ENCODE assay signal across 10 cellular contexts in the genomic region with DNA sequence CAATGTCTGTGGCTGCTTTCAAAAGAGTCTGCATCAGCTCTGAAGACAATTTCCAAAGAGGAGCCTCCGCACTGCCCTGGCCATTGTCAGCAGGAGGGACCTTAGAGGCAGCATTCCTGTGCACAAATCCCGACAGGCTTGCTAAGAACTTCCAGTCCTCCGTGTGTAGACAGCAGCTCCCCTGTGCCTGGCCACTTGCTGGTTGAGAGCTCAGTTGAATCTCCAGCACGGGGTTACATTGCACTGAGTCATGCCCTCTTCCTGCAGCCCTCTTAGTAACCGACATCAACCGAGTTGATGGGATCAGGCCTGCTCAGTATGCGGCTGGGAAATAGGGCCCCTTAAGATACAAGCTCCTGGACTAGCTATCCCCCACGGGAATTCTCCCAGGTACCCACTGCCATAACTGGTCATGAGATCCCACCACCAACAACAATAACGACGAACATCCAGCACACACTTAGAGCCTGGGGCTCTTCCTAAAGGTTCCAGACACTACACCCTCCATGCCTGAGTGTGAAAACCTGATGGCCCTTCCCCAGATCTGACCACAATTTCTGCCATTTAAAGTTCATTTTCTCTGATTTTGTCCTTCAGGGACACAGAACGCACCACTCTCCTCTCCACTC. TPM values are rescaled to one million over a fixed set of nuclear protein-coding genes. Genes with fewer than 3 reads are reported as not detected.
DNase-seq lines count a peak whose midpoint lies in the region; ATAC-seq and TF ChIP-seq lines count a peak whose summit lies in the region.
"Had no signal": no experiment of that assay in that cellular context is flagged by ENCODE, and none has a peak within 500 bp of the region (broad histone marks: within the 10 kb centered on the region; RNA-seq: fewer than 3 reads in every experiment).

No MANE protein-coding gene starts in this region.

- no peaks in the 10 kb centered on the region for H3K9me3 ChIP-seq in T-helper 17 cell (ENCODE audit: control insufficient read depth, low read length, poor library complexity, severe bottlenecking)
- H3K9me3 ChIP-seq in spleen: no peaks in the 10 kb centered on the region
- H3K9me3 ChIP-seq: neutrophil had no signal

- 33 to 55% (median 46%) methylated on average over 11 of the region's 11 CpGs for WGBS in spleen, 5 donors

- no peaks in the 10 kb centered on the region for H3K36me3 ChIP-seq in spleen
- H3K36me3 ChIP-seq: neutrophil had no signal

- peak overlapping the region in 3 of 8 donors; percentile 9 to 58 (median 24) for H3K4me3 ChIP-seq in spleen

- H3K4me1 Mint-ChIP-seq in T-helper 17 cell: peaks cover 11% of the 10 kb centered on the region
- H3K4me1 Mint-ChIP-seq in stimulated activated naive CD8-positive, alpha-beta T cell treated with anti-CD3 and anti-CD28 coated beads, Interleukin-15, Interleukin-2, amounts not matched to agents 100 ng/mL and 50 ng/mL, for 24 hours (ENCODE audit: low read depth): peaks cover 17% of the 10 kb centered on the region

- H3K27me3 Mint-ChIP-seq in T-helper 17 cell: peaks cover 31% of the 10 kb centered on the region
- peaks cover 25% of the 10 kb centered on the region for H3K27me3 Mint-ChIP-seq in stimulated activated naive CD8-positive, alpha-beta T cell treated with anti-CD3 and anti-CD28 coated beads, Interleukin-15, Interleukin-2, amounts not matched to agents 100 ng/mL and 50 ng/mL, for 24 hours

- H3K27ac ChIP-seq in spleen: no peak overlapping the region
- H3K27ac ChIP-seq: 22Rv1, neutrophil had no signal

- no peaks in the 10 kb centered on the region for H3K9me3 Mint-ChIP-seq in stimulated activated naive CD8-positive, alpha-beta T cell treated with anti-CD3 and anti-CD28 coated beads, Interleukin-15, Interleukin-2, amounts not matched to agents 100 ng/mL and 50 ng/mL, for 24 hours

- H3K4me1 ChIP-seq in spleen: peaks cover 0 to 24% (median 14%) of the 10 kb centered on the region in 6 donors

- TF ChIP-seq CTCF in spleen (IDR thresholded peaks at IDR 0.05 in 8 of 11, conservative IDR thresholded peaks at IDR 0.05 in 3 of 11): no peak

- ATAC-seq in T-helper 17 cell: no peak
- ATAC-seq in GM18511 (IDR thresholded peaks at IDR 0.05; ENCODE audit: unreplicated experiment): no peak
- no peak for ATAC-seq in GM18519 (IDR thresholded peaks at IDR 0.05; ENCODE audit: low FRiP score, unreplicated experiment)

- TF ChIP-seq POLR2A in spleen (IDR thresholded peaks at IDR 0.05): no peak

- DNase-seq in DMS53 (lab: John Stamatoyannopoulos, UW) (peak; percentile 54), DMS53 treated with DMSO at 0.1 percent for 48 hours (lab: John Stamatoyannopoulos, UW; ENCODE audit: unreplicated experiment) (no peak), T-helper 17 cell (no peak), fibroblast of peridontal ligament (ENCODE audit: extremely low read depth) (peak; percentile 27), spleen (no peak)

- peak overlapping the region; percentile 59 for H3K27ac Mint-ChIP-seq in T-helper 17 cell
- peak overlapping the region; percentile 79 for H3K27ac Mint-ChIP-seq in stimulated activated naive CD8-positive, alpha-beta T cell treated with anti-CD3 and anti-CD28 coated beads, Interleukin-15, Interleukin-2, amounts not matched to agents 100 ng/mL and 50 ng/mL, for 24 hours

- peak overlapping the region; percentile 81 for H3K4me3 Mint-ChIP-seq in T-helper 17 cell
- H3K4me3 Mint-ChIP-seq in stimulated activated naive CD8-positive, alpha-beta T cell treated with anti-CD3 and anti-CD28 coated beads, Interleukin-15, Interleukin-2, amounts not matched to agents 100 ng/mL and 50 ng/mL, for 24 hours: peak overlapping the region; percentile 83

- no peaks in the 10 kb centered on the region for H3K36me3 Mint-ChIP-seq in T-helper 17 cell (ENCODE audit: low read depth)
- no peaks in the 10 kb centered on the region for H3K36me3 Mint-ChIP-seq in stimulated activated naive CD8-positive, alpha-beta T cell treated with anti-CD3 and anti-CD28 coated beads, Interleukin-15, Interleukin-2, amounts not matched to agents 100 ng/mL and 50 ng/mL, for 24 hours (ENCODE audit: low read depth)

- intact Hi-C loops in spleen (cut with DNase I; ENCODE audit: low total_unique reads): loop anchor here (10.0 kb wide), 1 partner anchor 153 kb away; the partner anchor contains the start of gene FIGLA

- peaks cover 0 to 86% (median 14%) of the 10 kb centered on the region in 7 donors for H3K27me3 ChIP-seq in spleen (replicated peaks in 1 of 7)

RNA-seq across cellular contexts. Expression of gene ATP6V1B1, which starts 12.0 kb away (rescaled TPM):
- total RNA-seq in T-helper 17 cell (not detected), spleen (not detected)
- polyA plus RNA-seq in spleen: under 1 TPM in 2 of 3 donors, not detected in 1; 0.06 to 0.11 TPM

RNA-seq across cellular contexts. Expression of gene ANKRD53, which starts 30.8 kb away (rescaled TPM):
- total RNA-seq in T-helper 17 cell: under 1 TPM; 0.34 to 0.80 TPM
- 1 to 10 TPM in 3 of 7 donors, under 1 TPM in 2, not detected in 2; 0.39 to 1.7 (median 1.3) TPM for total RNA-seq in spleen
- polyA plus RNA-seq in spleen: under 1 TPM; 0.22 to 0.72 (median 0.27) TPM

RNA-seq across cellular contexts. Expression of gene TEX261, which starts 47.0 kb away (rescaled TPM):
- total RNA-seq in T-helper 17 cell (10 to 100 TPM; 30.0 to 31.3 TPM), spleen (10 to 100 TPM; 28.6 to 55.7 (median 39.8) TPM)
- 10 to 100 TPM in 2 of 3 donors, 1 to 10 TPM in 1; 8.7 to 21.7 (median 12.9) TPM for polyA plus RNA-seq in spleen

RNA-seq across cellular contexts. Expression of gene VAX2, which starts 47.3 kb away (rescaled TPM):
- total RNA-seq in T-helper 17 cell: not detected
- not detected for total RNA-seq in spleen
- polyA plus RNA-seq in spleen: under 1 TPM in 1 of 3 donors, not detected in 2; 0.05 TPM

Comparison
In these comparisons a context has a peak if more than half of its experiments do, and no peak if none do; other contexts are left out.
1. DNase-seq: peak in DMS53 (single experiment) and fibroblast of peridontal ligament (single experiment); none in DMS53 treated with DMSO at 0.1 percent for 48 hours (single experiment), T-helper 17 cell (0 of 3) and spleen (single experiment).